ENCODE assay signal across 11 cellular contexts in genomic region chr12:109358154-109358869, GRCh38. TPM values are rescaled to one million over a fixed set of nuclear protein-coding genes. Genes with fewer than 3 reads are reported as not detected.
DNase-seq lines count a peak whose midpoint lies in the region; ATAC-seq and TF ChIP-seq lines count a peak whose summit lies in the region.
"Had no signal": no experiment of that assay in that cellular context is flagged by ENCODE, and none has a peak within 500 bp of the region (broad histone marks: within the 10 kb centered on the region; RNA-seq: fewer than 3 reads in every experiment).

No MANE protein-coding gene starts in this region.

- peaks cover 1 to 8% (median 3%) of the 10 kb centered on the region in 3 donors for H3K27me3 Mint-ChIP-seq in immature natural killer cell (ENCODE audit: low read depth in 3 of 3)

- peaks cover 39% of the 10 kb centered on the region for H3K27me3 ChIP-seq in OCI-LY3 (ENCODE audit: low read depth, low read length)

- H2AFZ ChIP-seq in OCI-LY3 (ENCODE audit: low read depth, low read length), result 0 out of 2 replicates have a peak overlapping the region, but pooled peaks have one; percentile 73

- H3K36me3 Mint-ChIP-seq in immature natural killer cell, result no peaks in the 10 kb centered on the region

- peaks cover 14% of the 10 kb centered on the region for H3K4me1 ChIP-seq in OCI-LY3 (ENCODE audit: low read length)

- no peak overlapping the region for H3K27ac Mint-ChIP-seq in immature natural killer cell

- H4K20me1 ChIP-seq in OCI-LY3 (ENCODE audit: insufficient read depth, low read length), result no peaks in the 10 kb centered on the region

- no peaks in the 10 kb centered on the region for H3K9me3 Mint-ChIP-seq in immature natural killer cell

- DNase-seq in GM12865 (ENCODE audit: low read depth), result peak; percentile 82
- DNase-seq in immature natural killer cell, result no peak
- no peak for DNase-seq in GDM1 (lab: John Stamatoyannopoulos, UW)
- DNase-seq in NCI-H2029 (lab: John Stamatoyannopoulos, UW), result no peak
- DNase-seq in ecto neural progenitor cell (ENCODE audit: low spot score), result no peak
- DNase-seq in HPDE6-E6E7 (ENCODE audit: extremely low spot score), result no peak
- DNase-seq: activated CD8-positive, alpha-beta memory T cell treated with anti-CD3 and anti-CD28 coated beads for 24 hours had no signal

- peak overlapping the region in 3 of 5 donors; percentile 41 to 53 (median 52) for H3K4me3 Mint-ChIP-seq in immature natural killer cell

- peak overlapping the region; percentile 29; the same call in 1 of the 2 replicates for H3K9ac ChIP-seq in OCI-LY3 (ENCODE audit: low read length)

- H3K4me3 ChIP-seq in GM12865 (ENCODE audit: low read depth, low read length) (peak overlapping the region; percentile 48), OCI-LY3 (ENCODE audit: low read length) (peak overlapping the region; percentile 75)

- no peaks in the 10 kb centered on the region for H3K79me2 ChIP-seq in OCI-LY3 (ENCODE audit: low read length)

- H3K9me3 ChIP-seq in OCI-LY3 (ENCODE audit: insufficient read depth, low read length), result no peaks in the 10 kb centered on the region

- peaks cover 4 to 6% of the 10 kb centered on the region in 2 donors for H3K4me1 Mint-ChIP-seq in immature natural killer cell

- no peaks in the 10 kb centered on the region for H3K36me3 ChIP-seq in OCI-LY3 (replicated peaks; ENCODE audit: low read depth, low read length)

- H3K4me2 ChIP-seq in OCI-LY3 (ENCODE audit: low read length), result peak overlapping the region; percentile 91

- peak; percentile 94 for ATAC-seq in GM21619 (IDR thresholded peaks at IDR 0.05; ENCODE audit: unreplicated experiment)
- ATAC-seq: esophagus mucosa had no signal

- H3K27ac ChIP-seq in OCI-LY3 (ENCODE audit: low read length), result peak overlapping the region; percentile 29; the same call in 1 of the 2 replicates

- TF ChIP-seq CTCF in GM12865 (IDR thresholded peaks at IDR 0.05; ENCODE audit: insufficient read depth, low read depth, low read length, missing control alignments) (no peak), OCI-LY3 (IDR thresholded peaks at IDR 0.05; ENCODE audit: low read depth, low read length) (no peak)

RNA-seq across cellular contexts. Expression of gene MYO1H, which starts 10.6 kb away (rescaled TPM):
- polyA plus RNA-seq in immature natural killer cell, result not detected
- polyA plus RNA-seq: urinary bladder had no signal

RNA-seq across cellular contexts. Expression of gene FOXN4, which starts 49.2 kb away (rescaled TPM):
- polyA plus RNA-seq in immature natural killer cell, result not detected
- polyA plus RNA-seq: urinary bladder had no signal
